20 cellular contexts compared by ENCODE assay signal in genomic region chr3:39804951-39805350, GRCh38. TPM values are rescaled to one million over a fixed set of nuclear protein-coding genes. Genes with fewer than 3 reads are reported as not detected.
"Had no signal": no experiment of that assay in that cellular context is flagged by ENCODE, and none has a peak within 500 bp of the region (broad histone marks: within the 10 kb centered on the region; RNA-seq: fewer than 3 reads in every experiment).

No MANE protein-coding gene starts in this region.

- H3K27ac ChIP-seq: neutrophil, transverse colon had no signal

- H3K9me3 Mint-ChIP-seq: activated naive CD4-positive, alpha-beta T cell treated with anti-CD3 and anti-CD28 coated beads for 36 hours had no signal

- H3K4me3 Mint-ChIP-seq: activated naive CD4-positive, alpha-beta T cell treated with anti-CD3 and anti-CD28 coated beads for 36 hours; activated naive CD8-positive, alpha-beta T cell treated with anti-CD3 and anti-CD28 coated beads, Interleukin-2, amount 50 U/mL, for 24 hours; natural killer cell; T-cell had no signal

- H3K36me3 Mint-ChIP-seq: T-cell had no signal

- H3K4me3 ChIP-seq: transverse colon had no signal

- H3K27ac Mint-ChIP-seq: activated naive CD4-positive, alpha-beta T cell treated with anti-CD3 and anti-CD28 coated beads for 36 hours; activated naive CD8-positive, alpha-beta T cell treated with anti-CD3 and anti-CD28 coated beads, Interleukin-2, amount 50 U/mL, for 24 hours; natural killer cell; T-cell had no signal

- DNase-seq: activated CD4-positive, alpha-beta T cell treated with anti-CD3 and anti-CD28 coated beads, Interleukin-2, amount 50 U/mL, for 4 hours; activated naive CD4-positive, alpha-beta T cell treated with anti-CD3 and anti-CD28 coated beads for 36 hours; activated naive CD8-positive, alpha-beta T cell treated with anti-CD3 and anti-CD28 coated beads, Interleukin-2, amount 50 U/mL, for 24 hours; activated T-cell treated with anti-CD3 and anti-CD28 coated beads for 4 hours; aorta; erythroblast; glutamatergic neuron; hypothalamus; kidney; left ventricle myocardium superior; mesendoderm; natural killer cell; small intestine; stimulated activated CD4-positive, alpha-beta T cell treated with anti-CD3 and anti-CD28 coated beads, Interleukin-4, amount 100 ng/mL, for 24 hours; stimulated activated naive CD4-positive, alpha-beta T cell treated with Interleukin-2 at 50 U/mL for 16 hours; T-cell; T-helper 9 cell; transverse colon had no signal

- ATAC-seq: activated CD4-positive, CD25-positive, alpha-beta regulatory T cell treated with anti-CD3 and anti-CD28 coated beads, Interleukin-2, amount 50 U/mL, for 24 hours; activated naive CD8-positive, alpha-beta T cell treated with anti-CD3 and anti-CD28 coated beads, Interleukin-2, amount 50 U/mL, for 24 hours; left ventricle myocardium superior; natural killer cell; T-cell had no signal

- H3K9me3 ChIP-seq: neutrophil, transverse colon had no signal

- FAIRE-seq: kidney, small intestine had no signal

- H3K36me3 ChIP-seq: neutrophil, transverse colon had no signal

RNA-seq across cellular contexts. Expression of gene MYRIP, which starts 4.5 kb away (rescaled TPM):
- total RNA-seq: activated naive CD4-positive, alpha-beta T cell treated with anti-CD3 and anti-CD28 coated beads for 36 hours; natural killer cell; T-cell had no signal
